Comparison of ENCODE assay signal across 9 cellular contexts in genomic region chr22:31161386-31161785, GRCh38. TPM values are rescaled to one million over a fixed set of nuclear protein-coding genes. Genes with fewer than 3 reads are reported as not detected.
A peak's percentile ranks its signal among the peaks of the same experiment; 100 is the strongest.
DNase-seq lines count a peak whose midpoint lies in the region; ATAC-seq and TF ChIP-seq lines count a peak whose summit lies in the region.
"Had no signal": no experiment of that assay in that cellular context is flagged by ENCODE, and none has a peak within 500 bp of the region (broad histone marks: within the 10 kb centered on the region; RNA-seq: fewer than 3 reads in every experiment).

No MANE protein-coding gene starts in this region.

- peaks cover 12% of the 10 kb centered on the region for H3K36me3 Mint-ChIP-seq in stimulated activated naive CD8-positive, alpha-beta T cell treated with anti-CD3 and anti-CD28 coated beads, Interleukin-15, Interleukin-2, amounts not matched to agents 100 ng/mL and 50 ng/mL, for 24 hours (ENCODE audit: low read depth)
- H3K36me3 Mint-ChIP-seq in naive B cell: peaks cover 0 to 3% of the 10 kb centered on the region in 2 donors

- H3K36me3 ChIP-seq in mammary epithelial cell (ENCODE audit: insufficient read depth, low read length) (peaks cover 9% of the 10 kb centered on the region), aorta (ENCODE audit: control insufficient read depth in 1 of 2, insufficient read depth in 2 of 2, low read length in 1 of 2) (peaks cover 0 to 2% of the 10 kb centered on the region in 2 donors)

- dilution Hi-C loops in mammary epithelial cell (cut with HindIII; ENCODE audit: low sequenced_read_pairs): no loop called here

- H3K4me1 ChIP-seq in mammary epithelial cell (ENCODE audit: insufficient read depth, low read length) (peaks cover 17% of the 10 kb centered on the region), aorta (ENCODE audit: control insufficient read depth in 1 of 2, insufficient read depth in 2 of 2, low read length in 2 of 2) (peaks cover 0 to 5% of the 10 kb centered on the region in 2 donors)

- no peaks in the 10 kb centered on the region for H3K9me3 Mint-ChIP-seq in stimulated activated naive CD8-positive, alpha-beta T cell treated with anti-CD3 and anti-CD28 coated beads, Interleukin-15, Interleukin-2, amounts not matched to agents 100 ng/mL and 50 ng/mL, for 24 hours
- no peaks in the 10 kb centered on the region for H3K9me3 Mint-ChIP-seq in naive B cell

- DNase-seq in stimulated activated naive CD8-positive, alpha-beta T cell treated with anti-CD3 and anti-CD28 coated beads, Interleukin-15, Interleukin-2, amounts not matched to agents 100 U/mL and 50 U/mL, for 24 hours: no peak
- DNase-seq in mammary epithelial cell: no peak
- no peak for DNase-seq in naive B cell
- no peak for DNase-seq in aorta
- no peak for DNase-seq in HEK293T (ENCODE audit: extremely low spot score)
- no peak for DNase-seq in GM10266 (ENCODE audit: extremely low spot score)
- DNase-seq: foreskin keratinocyte had no signal

- peak overlapping the region; percentile 92 for H3K27ac Mint-ChIP-seq in stimulated activated naive CD8-positive, alpha-beta T cell treated with anti-CD3 and anti-CD28 coated beads, Interleukin-15, Interleukin-2, amounts not matched to agents 100 ng/mL and 50 ng/mL, for 24 hours
- peak overlapping the region in 5 of 6 donors; percentile 52 to 98 (median 94) for H3K27ac Mint-ChIP-seq in naive B cell

- in situ Hi-C loops in mammary epithelial cell (cut with MboI; ENCODE audit: low sequenced_read_pairs in 2 of 2): no loop called here

- no peak for TF ChIP-seq CTCF in mammary epithelial cell (conservative IDR thresholded peaks at IDR 0.05 in 1 of 2, IDR thresholded peaks at IDR 0.05 in 1 of 2; ENCODE audit: extremely low read depth in 1 of 2, insufficient read depth in 1 of 2, low read depth in 1 of 2, low read length in 2 of 2)
- TF ChIP-seq CTCF in GM10266 (IDR thresholded peaks at IDR 0.05; ENCODE audit: control insufficient read depth, insufficient read depth, low read depth, missing control alignments): no peak

- no peaks in the 10 kb centered on the region for H3K27me3 ChIP-seq in mammary epithelial cell (ENCODE audit: insufficient read depth, low read length)
- no peaks in the 10 kb centered on the region for H3K27me3 ChIP-seq in aorta (ENCODE audit: control insufficient read depth in 1 of 2, insufficient read depth in 2 of 2, low read length in 1 of 2)
- H3K27me3 ChIP-seq: foreskin keratinocyte had no signal

- peaks cover 38% of the 10 kb centered on the region for H3K4me1 Mint-ChIP-seq in stimulated activated naive CD8-positive, alpha-beta T cell treated with anti-CD3 and anti-CD28 coated beads, Interleukin-15, Interleukin-2, amounts not matched to agents 100 ng/mL and 50 ng/mL, for 24 hours (ENCODE audit: low read depth)
- H3K4me1 Mint-ChIP-seq in naive B cell: peaks cover 24 to 45% (median 44%) of the 10 kb centered on the region in 3 donors

- peak overlapping the region; percentile 72 to 95 (median 89) for H3K4me3 ChIP-seq in mammary epithelial cell (replicated peaks in 1 of 3; ENCODE audit: insufficient read depth in 1 of 3, low read depth in 2 of 3, low read length in 3 of 3)
- H3K4me3 ChIP-seq in aorta (ENCODE audit: low read length in 2 of 2): peak overlapping the region; percentile 86 to 96

- no peak overlapping the region for H3K9ac ChIP-seq in mammary epithelial cell (ENCODE audit: insufficient read depth, low read length)

- H3K27ac ChIP-seq in mammary epithelial cell (ENCODE audit: insufficient read depth, low read depth, low read length) (no peak overlapping the region), aorta (ENCODE audit: low read depth in 1 of 2, low read length in 2 of 2) (peak overlapping the region; percentile 18 to 59)

- POLR2A ChIA-PET in HEK293T (lab: Yijun Ruan, JAX): interaction anchor here (1.4 kb wide), 1 partner anchor 111 kb away, joined by 4 read pairs; no protein-coding TSS in a partner anchor

- H3K9me3 ChIP-seq in mammary epithelial cell (replicated peaks; ENCODE audit: insufficient read depth, low read length) (no peaks in the 10 kb centered on the region), aorta (ENCODE audit: control insufficient read depth, low read length) (no peaks in the 10 kb centered on the region)

- CTCF ChIA-PET in mammary epithelial cell (lab: Charles Lee; ENCODE audit: low non-redundant PET) (interaction anchor here (1.1 kb wide), 1 partner anchor 54 kb away, joined by 12 read pairs; the partner anchor contains the start of gene SELENOM), HEK293T (lab: Yijun Ruan, JAX) (interaction anchor here (0.6 kb wide), 1 partner anchor 9 kb away, joined by 4 read pairs; no protein-coding TSS in a partner anchor)

- H3K27me3 Mint-ChIP-seq in stimulated activated naive CD8-positive, alpha-beta T cell treated with anti-CD3 and anti-CD28 coated beads, Interleukin-15, Interleukin-2, amounts not matched to agents 100 ng/mL and 50 ng/mL, for 24 hours: peaks cover 3% of the 10 kb centered on the region
- H3K27me3 Mint-ChIP-seq in naive B cell: no peaks in the 10 kb centered on the region

- ATAC-seq in stimulated activated naive CD8-positive, alpha-beta T cell treated with anti-CD3 and anti-CD28 coated beads, Interleukin-15, Interleukin-2, amounts not matched to agents 100 U/mL and 50 U/mL, for 24 hours: no peak
- ATAC-seq in naive B cell (ENCODE audit: low read depth in 2 of 2) (no peak), aorta (ENCODE audit: low FRiP score) (no peak), GM18909 (IDR thresholded peaks at IDR 0.05; ENCODE audit: poor library complexity, unreplicated experiment) (no peak)
- ATAC-seq: foreskin keratinocyte had no signal

- no peaks in the 10 kb centered on the region for H4K20me1 ChIP-seq in mammary epithelial cell (ENCODE audit: insufficient read depth, low read length)

- BruUV-seq in mammary epithelial cell (replicated peaks; lab: Mats Ljungman, UMichigan): no TSS peak

- H3K4me2 ChIP-seq in mammary epithelial cell (ENCODE audit: insufficient read depth, low read depth, low read length): peak overlapping the region; percentile 88

- H3K79me2 ChIP-seq in mammary epithelial cell (ENCODE audit: insufficient read depth, low read length): peaks cover 55% of the 10 kb centered on the region

- H2AFZ ChIP-seq in mammary epithelial cell (ENCODE audit: low read depth, low read length): no peak overlapping the region

- intact Hi-C loops in mammary epithelial cell (cut with micrococcal nuclease): loop anchor here (1.0 to 2.0 kb wide), 4 partner anchors 51 to 151 kb away; partner anchors contain the start of gene LIMK2
- intact Hi-C loops in aorta (cut with DNase I): loop anchor here in 1 of 2 donors (5.0 kb wide), 1 partner anchor 51 kb away; the partner anchor contains the start of gene LIMK2

- peak overlapping the region; percentile 92 for H3K4me3 Mint-ChIP-seq in stimulated activated naive CD8-positive, alpha-beta T cell treated with anti-CD3 and anti-CD28 coated beads, Interleukin-15, Interleukin-2, amounts not matched to agents 100 ng/mL and 50 ng/mL, for 24 hours
- peak overlapping the region in 7 of 8 donors; percentile 90 to 99 (median 98) for H3K4me3 Mint-ChIP-seq in naive B cell

TF ChIP-seq in HEK293T, 16 proteins besides CTCF, POLR2A, EP300 and RAD21:
- no peak for TF ChIP-seq TARDBP (IDR thresholded peaks at IDR 0.05)

RNA-seq across cellular contexts. Expression of gene RNF185, which starts 1.4 kb away (rescaled TPM):
- total RNA-seq in mammary epithelial cell: 10 to 100 TPM; 29.2 to 47.3 TPM
- polyA plus RNA-seq in mammary epithelial cell: 26.3 TPM
- 18.2 TPM for polyA minus RNA-seq in mammary epithelial cell
- polyA plus RNA-seq in naive B cell (ENCODE audit: low read depth in 6 of 6): 10 to 100 TPM; 16.3 to 26.6 (median 20.9) TPM
- 10 to 100 TPM; 42.8 to 62.5 TPM for total RNA-seq in aorta
- 10 to 100 TPM; 26.3 to 36.1 TPM for polyA plus RNA-seq in aorta

RNA-seq across cellular contexts. Expression of gene PLA2G3, which starts 21.1 kb away (rescaled TPM):
- total RNA-seq in mammary epithelial cell (not detected), aorta (not detected)
- polyA plus RNA-seq in mammary epithelial cell (not detected), naive B cell (ENCODE audit: low read depth in 6 of 6) (not detected), aorta (under 1 TPM in 1 of 2 donors, not detected in 1; 0.33 TPM)
- polyA minus RNA-seq in mammary epithelial cell: not detected

RNA-seq across cellular contexts. Expression of gene INPP5J, which starts 38.6 kb away (rescaled TPM):
- total RNA-seq in mammary epithelial cell (1 to 10 TPM in 1 of 2 donors, under 1 TPM in 1; 0.50 to 2.7 TPM), aorta (1 to 10 TPM; 2.4 to 3.3 TPM)
- polyA plus RNA-seq in mammary epithelial cell (0.37 TPM), naive B cell (ENCODE audit: low read depth in 6 of 6) (under 1 TPM in 1 of 6 donors, not detected in 5; 0.26 TPM), aorta (1 to 10 TPM; 7.6 to 8.3 TPM)
- polyA minus RNA-seq in mammary epithelial cell: 2.4 TPM

RNA-seq across cellular contexts. Expression of gene LIMK2, which starts 50.7 kb away (rescaled TPM):
- total RNA-seq in mammary epithelial cell: 100 to 1,000 TPM; 176 to 484 TPM
- 25.9 TPM for polyA plus RNA-seq in mammary epithelial cell
- 123 TPM for polyA minus RNA-seq in mammary epithelial cell
- 10 to 100 TPM in 1 of 6 donors, 1 to 10 TPM in 5; 5.6 to 16.7 (median 9.2) TPM for polyA plus RNA-seq in naive B cell (ENCODE audit: low read depth in 6 of 6)
- total RNA-seq in aorta: 10 to 100 TPM; 35.4 to 55.2 TPM
- polyA plus RNA-seq in aorta: 10 to 100 TPM; 10.9 to 28.8 TPM

RNA-seq across cellular contexts. Expression of gene SELENOM, which starts 54.0 kb away (rescaled TPM):
- 10 to 100 TPM; 24.6 to 38.7 TPM for total RNA-seq in mammary epithelial cell
- 21.8 TPM for polyA plus RNA-seq in mammary epithelial cell
- 4.7 TPM for polyA minus RNA-seq in mammary epithelial cell
- polyA plus RNA-seq in naive B cell (ENCODE audit: low read depth in 6 of 6): 10 to 100 TPM; 31.1 to 54.8 (median 42.9) TPM
- total RNA-seq in aorta: 100 to 1,000 TPM; 368 to 526 TPM
- polyA plus RNA-seq in aorta: 1,000 to 10,000 TPM in 1 of 2 donors, 100 to 1,000 TPM in 1; 806 to 1,228 TPM
